26 cellular contexts compared by ENCODE assay signal in genomic region chr6:9745476-9745875, GRCh38.
DNase-seq lines count a peak whose midpoint lies in the region; ATAC-seq, FAIRE-seq and TF ChIP-seq lines count a peak whose summit lies in the region.
"Had no signal": no experiment of that assay in that cellular context is flagged by ENCODE, and none has a peak within 500 bp of the region (broad histone marks: within the 10 kb centered on the region; RNA-seq: fewer than 3 reads in every experiment).

No MANE protein-coding gene starts in this region.

- H3K36me3 ChIP-seq in astrocyte (ENCODE audit: insufficient read depth, low read length), result no peaks in the 10 kb centered on the region
- H3K36me3 ChIP-seq: BLaER1 treated with 17β-estradiol and CSF1 and Interleukin-3, amounts not matched to agents 10 nM and 100 nM; MG63 had no signal

- H3K9me3 Mint-ChIP-seq in HFFc6, result no peaks in the 10 kb centered on the region
- H3K9me3 Mint-ChIP-seq in astrocyte (ENCODE audit: unreplicated experiment), result no peaks in the 10 kb centered on the region
- H3K9me3 Mint-ChIP-seq: GM23338 had no signal

- DNase-seq in AG10803 (ENCODE audit: low read depth) (peak; percentile 2), HFFc6 (no peak), astrocyte (ENCODE audit: low read depth) (peak; percentile 23), fibroblast of villous mesenchyme (ENCODE audit: low read depth) (peak; percentile 7), NCI-H748 (lab: John Stamatoyannopoulos, UW; ENCODE audit: unreplicated experiment) (no peak), C1 segment of cervical spinal cord (lab: John Stamatoyannopoulos, UW) (no peak)
- DNase-seq: CD8-positive, alpha-beta memory T cell; DMS53; MG63; NCI-H1048; NCI-H1436; NCI-H1930; NCI-H2171 treated with DMSO at 0.1 percent for 48 hours; NCI-H748 treated with DMSO at 0.1 percent for 48 hours; NK-92 treated with Interleukin-12 subunit alpha and Interleukin-12 subunit beta, amount 100 ng/mL, for 24 hours; SW 1271 had no signal

- peak overlapping the region; percentile 37; the same call in 1 of the 2 replicates for H3K27ac Mint-ChIP-seq in HFFc6
- no peak overlapping the region for H3K27ac Mint-ChIP-seq in astrocyte (ENCODE audit: unreplicated experiment)
- H3K27ac Mint-ChIP-seq: CD8-positive, alpha-beta memory T cell; GM23338 had no signal

- H3K4me1 Mint-ChIP-seq in HFFc6 (ENCODE audit: low read depth) (peaks cover 24% of the 10 kb centered on the region), astrocyte (ENCODE audit: low read depth, unreplicated experiment) (no peaks in the 10 kb centered on the region)
- H3K4me1 Mint-ChIP-seq: CD8-positive, alpha-beta memory T cell; GM23338 had no signal

- H3K27ac ChIP-seq in astrocyte (ENCODE audit: low read depth, low read length), result no peak overlapping the region
- H3K27ac ChIP-seq: A549; BLaER1 treated with 17β-estradiol and CSF1 and Interleukin-3, amounts not matched to agents 10 nM and 100 nM; KMS-11 had no signal

- H3K27me3 Mint-ChIP-seq in HFFc6 (ENCODE audit: insufficient read depth) (peaks cover 3% of the 10 kb centered on the region; the same call in 1 of the 2 replicates), astrocyte (ENCODE audit: low read depth, unreplicated experiment) (no peaks in the 10 kb centered on the region)
- H3K27me3 Mint-ChIP-seq: CD8-positive, alpha-beta memory T cell had no signal

- H3K4me2 ChIP-seq in astrocyte (ENCODE audit: low read length), result no peak overlapping the region
- H3K4me2 ChIP-seq: A549; BLaER1 treated with 17β-estradiol and CSF1 and Interleukin-3, amounts not matched to agents 10 nM and 100 nM; GM23338; KMS-11 had no signal

- ATAC-seq in GM21528 (IDR thresholded peaks at IDR 0.05; ENCODE audit: low FRiP score, unreplicated experiment), result no peak
- ATAC-seq in HG03469 (IDR thresholded peaks at IDR 0.05; ENCODE audit: unreplicated experiment), result no peak
- ATAC-seq: A549, GM23338, Right ventricle myocardium inferior had no signal

- FAIRE-seq in astrocyte (lab: Jason Lieb, UNC), result no peak
- FAIRE-seq: A549, G401.6, GM19239, RCC 7860 had no signal

- H3K4me1 ChIP-seq in astrocyte (ENCODE audit: insufficient read depth, low read length), result no peaks in the 10 kb centered on the region

- H3K4me3 Mint-ChIP-seq in HFFc6, result no peak overlapping the region
- H3K4me3 Mint-ChIP-seq in astrocyte (ENCODE audit: unreplicated experiment), result no peak overlapping the region
- H3K4me3 Mint-ChIP-seq: CD8-positive, alpha-beta memory T cell; GM23338 had no signal

- H2AFZ ChIP-seq in astrocyte (ENCODE audit: low read depth, low read length), result no peak overlapping the region
- H2AFZ ChIP-seq: GM23338 had no signal

- H3K36me3 Mint-ChIP-seq in HFFc6 (ENCODE audit: low read depth), result no peaks in the 10 kb centered on the region
- no peaks in the 10 kb centered on the region for H3K36me3 Mint-ChIP-seq in astrocyte (ENCODE audit: low read depth, unreplicated experiment)
- H3K36me3 Mint-ChIP-seq: CD8-positive, alpha-beta memory T cell had no signal

- H3K79me2 ChIP-seq in astrocyte (ENCODE audit: insufficient read depth, low read length), result no peaks in the 10 kb centered on the region

- H3K9me3 ChIP-seq in astrocyte (ENCODE audit: insufficient read depth, low read depth, low read length), result no peaks in the 10 kb centered on the region
- H3K9me3 ChIP-seq: A549, MG63 had no signal

- TF ChIP-seq CTCF in AG10803 (conservative IDR thresholded peaks at IDR 0.05; ENCODE audit: low read length) (no peak), HFFc6 (IDR thresholded peaks at IDR 0.05) (no peak), astrocyte (IDR thresholded peaks at IDR 0.05; ENCODE audit: insufficient read depth, low read depth, low read length) (no peak), fibroblast of villous mesenchyme (IDR thresholded peaks at IDR 0.05; ENCODE audit: insufficient read depth, low read depth, low read length) (no peak)

- H4K20me1 ChIP-seq in astrocyte (ENCODE audit: insufficient read depth, low read length), result no peaks in the 10 kb centered on the region
- H4K20me1 ChIP-seq: BLaER1 treated with 17β-estradiol and CSF1 and Interleukin-3, amounts not matched to agents 10 nM and 100 nM had no signal

- no peak overlapping the region for H3K9ac ChIP-seq in astrocyte (ENCODE audit: low read length)
- H3K9ac ChIP-seq: BLaER1 treated with 17β-estradiol and CSF1 and Interleukin-3, amounts not matched to agents 10 nM and 100 nM; KMS-11 had no signal

- no peak overlapping the region for H3K4me3 ChIP-seq in AG10803 (ENCODE audit: low read length)
- H3K4me3 ChIP-seq in astrocyte (ENCODE audit: insufficient read depth, low read depth, low read length), result no peak overlapping the region
- H3K4me3 ChIP-seq in fibroblast of villous mesenchyme (ENCODE audit: low read depth, low read length), result no peak overlapping the region
- H3K4me3 ChIP-seq: A549; BLaER1 treated with 17β-estradiol and CSF1 and Interleukin-3, amounts not matched to agents 10 nM and 100 nM; GM23338; MG63 had no signal

- no peaks in the 10 kb centered on the region for H3K27me3 ChIP-seq in astrocyte (ENCODE audit: insufficient read depth, low read length)
- H3K27me3 ChIP-seq: BLaER1 treated with 17β-estradiol and CSF1 and Interleukin-3, amounts not matched to agents 10 nM and 100 nM had no signal

Comparison
In these comparisons a context has a peak if more than half of its experiments do, and no peak if none do; other contexts are left out.
1. DNase-seq: peak in AG10803 (single experiment), astrocyte (single experiment) and fibroblast of villous mesenchyme (single experiment); none in HFFc6 (single experiment), NCI-H748 (single experiment) and C1 segment of cervical spinal cord (0 of 14).